2 cellular contexts compared by ENCODE assay signal in genomic region chr14:70192915-70193314, GRCh38.
TF ChIP-seq lines count a peak whose summit lies in the region.

No MANE protein-coding gene starts in this region.

TF ChIP-seq in SK-N-SH, 30 proteins besides CTCF, POLR2A, EP300 and RAD21 (continued from another document):
- TF ChIP-seq, protein P1, sequence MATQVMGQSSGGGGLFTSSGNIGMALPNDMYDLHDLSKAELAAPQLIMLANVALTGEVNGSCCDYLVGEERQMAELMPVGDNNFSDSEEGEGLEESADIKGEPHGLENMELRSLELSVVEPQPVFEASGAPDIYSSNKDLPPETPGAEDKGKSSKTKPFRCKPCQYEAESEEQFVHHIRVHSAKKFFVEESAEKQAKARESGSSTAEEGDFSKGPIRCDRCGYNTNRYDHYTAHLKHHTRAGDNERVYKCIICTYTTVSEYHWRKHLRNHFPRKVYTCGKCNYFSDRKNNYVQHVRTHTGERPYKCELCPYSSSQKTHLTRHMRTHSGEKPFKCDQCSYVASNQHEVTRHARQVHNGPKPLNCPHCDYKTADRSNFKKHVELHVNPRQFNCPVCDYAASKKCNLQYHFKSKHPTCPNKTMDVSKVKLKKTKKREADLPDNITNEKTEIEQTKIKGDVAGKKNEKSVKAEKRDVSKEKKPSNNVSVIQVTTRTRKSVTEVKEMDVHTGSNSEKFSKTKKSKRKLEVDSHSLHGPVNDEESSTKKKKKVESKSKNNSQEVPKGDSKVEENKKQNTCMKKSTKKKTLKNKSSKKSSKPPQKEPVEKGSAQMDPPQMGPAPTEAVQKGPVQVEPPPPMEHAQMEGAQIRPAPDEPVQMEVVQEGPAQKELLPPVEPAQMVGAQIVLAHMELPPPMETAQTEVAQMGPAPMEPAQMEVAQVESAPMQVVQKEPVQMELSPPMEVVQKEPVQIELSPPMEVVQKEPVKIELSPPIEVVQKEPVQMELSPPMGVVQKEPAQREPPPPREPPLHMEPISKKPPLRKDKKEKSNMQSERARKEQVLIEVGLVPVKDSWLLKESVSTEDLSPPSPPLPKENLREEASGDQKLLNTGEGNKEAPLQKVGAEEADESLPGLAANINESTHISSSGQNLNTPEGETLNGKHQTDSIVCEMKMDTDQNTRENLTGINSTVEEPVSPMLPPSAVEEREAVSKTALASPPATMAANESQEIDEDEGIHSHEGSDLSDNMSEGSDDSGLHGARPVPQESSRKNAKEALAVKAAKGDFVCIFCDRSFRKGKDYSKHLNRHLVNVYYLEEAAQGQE (IDR thresholded peaks at IDR 0.05; ENCODE audit: low read depth, low read length), result no peak
- TF ChIP-seq MXI1 (IDR thresholded peaks at IDR 0.05; ENCODE audit: low read depth, low read length) (no peak), POLR2AphosphoS5 (IDR thresholded peaks at IDR 0.05; ENCODE audit: low read depth, low read length) (no peak), USF2 (IDR thresholded peaks at IDR 0.05; ENCODE audit: borderline replicate concordance, low read depth, low read length) (no peak), YY1 (IDR thresholded peaks at IDR 0.05; ENCODE audit: low read depth) (no peak), RXRA (IDR thresholded peaks at IDR 0.05; ENCODE audit: borderline replicate concordance, low read depth) (no peak), IRF3 (IDR thresholded peaks at IDR 0.05; ENCODE audit: low read depth, low read length) (no peak), FOXM1 (IDR thresholded peaks at IDR 0.05; ENCODE audit: low read depth) (no peak), JUND (IDR thresholded peaks at IDR 0.05) (no peak), NFIC (IDR thresholded peaks at IDR 0.05; ENCODE audit: borderline replicate concordance) (no peak), MAX (IDR thresholded peaks at IDR 0.05; ENCODE audit: low read depth) (no peak), MEF2A (IDR thresholded peaks at IDR 0.05; ENCODE audit: borderline replicate concordance, low read depth) (no peak), NRF1 (IDR thresholded peaks at IDR 0.05; ENCODE audit: low read depth, low read length) (no peak), ELF1 (IDR thresholded peaks at IDR 0.05) (no peak), GABPA (IDR thresholded peaks at IDR 0.05; ENCODE audit: low read depth) (no peak)

TF ChIP-seq in SK-N-SH treated with all-trans-retinoic acid at 6 μM for 48 hours, 23 proteins besides CTCF, POLR2A, EP300 and RAD21 (continued from another document):
- TF ChIP-seq TOX (CRISPR knock-in tag; IDR thresholded peaks at IDR 0.05; ENCODE audit: borderline replicate concordance), result no peak
